In genomic region chr2:95283562-95283961, GRCh38 we compare ENCODE assay signal across 10 cellular contexts. TPM values are rescaled to one million over a fixed set of nuclear protein-coding genes. Genes with fewer than 3 reads are reported as not detected.
"Had no signal": no experiment of that assay in that cellular context is flagged by ENCODE, and none has a peak within 500 bp of the region (broad histone marks: within the 10 kb centered on the region; RNA-seq: fewer than 3 reads in every experiment).

No MANE protein-coding gene starts in this region.

- H2AFZ ChIP-seq: GM23338 had no signal

- ATAC-seq: GM23338 had no signal

- H3K27ac ChIP-seq: HL-60 had no signal

- DNase-seq: H9, HCEC 1CT, KG1 had no signal

- FAIRE-seq: H1, H54, HepG2 had no signal

- H3K4me2 ChIP-seq: GM23338 had no signal

- H3K4me3 ChIP-seq: GM23338 had no signal

RNA-seq across cellular contexts. Expression of gene PROM2, which starts 9.3 kb away (rescaled TPM):
- total RNA-seq: HepG2, HT1080 had no signal
- polyA plus RNA-seq: HepG2, IgD-negative memory B cell had no signal

RNA-seq across cellular contexts. Expression of gene KCNIP3, which starts 13.6 kb away (rescaled TPM):
- total RNA-seq: HepG2 had no signal
- polyA plus RNA-seq: HepG2, IgD-negative memory B cell had no signal
